In the genomic region with DNA sequence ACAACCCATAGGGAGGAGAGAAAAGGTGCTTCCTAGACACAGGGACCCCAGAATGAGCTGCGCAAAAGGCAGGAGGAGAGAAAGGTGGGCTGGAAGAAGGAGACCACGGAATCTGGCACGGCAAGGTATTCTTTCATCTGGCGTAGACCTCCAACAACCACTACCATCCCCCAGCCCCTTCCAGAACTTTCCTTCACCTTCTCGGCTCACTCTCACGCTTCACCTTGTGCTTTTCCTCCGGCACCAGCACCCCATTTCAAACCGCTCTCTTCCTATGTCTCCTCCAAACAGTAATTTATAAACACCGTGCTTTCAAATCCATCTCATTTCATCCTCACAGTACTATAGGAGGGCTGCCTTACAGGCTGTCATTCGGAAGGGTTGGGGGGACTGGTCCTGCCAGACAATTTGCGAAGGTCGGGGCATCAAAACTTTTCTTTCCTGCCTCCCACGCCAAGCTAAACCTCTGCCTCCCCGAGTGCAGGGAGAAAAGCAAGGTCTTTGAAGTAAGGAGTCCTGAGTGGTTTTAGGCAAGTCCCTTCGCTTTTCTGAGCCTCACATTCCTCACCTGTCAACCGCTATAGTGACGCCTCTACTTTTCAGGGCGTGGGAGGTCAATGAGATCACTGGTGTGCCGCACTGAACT, we compare ENCODE assay signal across 8 cellular contexts. TPM values are rescaled to one million over a fixed set of nuclear protein-coding genes. Genes with fewer than 3 reads are reported as not detected.
DNase-seq lines count a peak whose midpoint lies in the region; ATAC-seq and TF ChIP-seq lines count a peak whose summit lies in the region.

No MANE protein-coding gene starts in this region.

- TF ChIP-seq CTCF in GM12864 (IDR thresholded peaks at IDR 0.05; ENCODE audit: low read depth, low read length, missing control alignments) (no peak), RWPE2 (IDR thresholded peaks at IDR 0.05; ENCODE audit: poor library complexity, severe bottlenecking) (no peak), endothelial cell (IDR thresholded peaks at IDR 0.05; ENCODE audit: unreplicated experiment) (no peak)

- H3K79me1 ChIP-seq in trophoblast cell (ENCODE audit: low read length) = peaks cover 21% of the 10 kb centered on the region

- H3K4me3 Mint-ChIP-seq in endothelial cell (ENCODE audit: unreplicated experiment) = peak overlapping the region; percentile 99

- H3K9me3 Mint-ChIP-seq in endothelial cell (ENCODE audit: unreplicated experiment) = no peaks in the 10 kb centered on the region

- H3K14ac ChIP-seq in trophoblast cell (ENCODE audit: low read length) = peak overlapping the region; percentile 65

- H3K36me3 ChIP-seq in RWPE2 (ENCODE audit: low read depth) = no peaks in the 10 kb centered on the region
- peaks cover 6 to 9% of the 10 kb centered on the region in 2 experiments for H3K36me3 ChIP-seq in trophoblast cell (ENCODE audit: control insufficient read depth in 1 of 2, insufficient read depth in 2 of 2, low read length in 2 of 2)

- peaks cover 14% of the 10 kb centered on the region for H3K4me1 ChIP-seq in RWPE2 (ENCODE audit: insufficient read depth, poor library complexity, severe bottlenecking)
- peaks cover 32 to 43% of the 10 kb centered on the region in 2 experiments for H3K4me1 ChIP-seq in trophoblast cell (ENCODE audit: control insufficient read depth in 1 of 2, insufficient read depth in 2 of 2, low read length in 2 of 2)

- H3K4me2 ChIP-seq in trophoblast cell (ENCODE audit: low read length) = peak overlapping the region; percentile 82

- H3K27ac Mint-ChIP-seq in endothelial cell (ENCODE audit: unreplicated experiment) = no peak overlapping the region

- H3K9me3 ChIP-seq in RWPE2 (ENCODE audit: severe bottlenecking) (no peaks in the 10 kb centered on the region), trophoblast cell (ENCODE audit: insufficient read depth, low read depth, low read length) (no peaks in the 10 kb centered on the region)

- peaks cover 6% of the 10 kb centered on the region for H3K36me3 Mint-ChIP-seq in endothelial cell (ENCODE audit: low read depth, unreplicated experiment)

- H4K12ac ChIP-seq in trophoblast cell (ENCODE audit: low read depth, low read length) = peak overlapping the region; percentile 19

- peak overlapping the region; percentile 42 for H4K8ac ChIP-seq in trophoblast cell (ENCODE audit: low read depth, low read length)

- H2AK5ac ChIP-seq in trophoblast cell (ENCODE audit: low read length) = peak overlapping the region; percentile 92

- no peak overlapping the region for H3K23ac ChIP-seq in trophoblast cell (ENCODE audit: low read length)

- peak overlapping the region; percentile 3 for H2BK5ac ChIP-seq in trophoblast cell (ENCODE audit: low read depth, low read length, poor library complexity)

- WGBS in trophoblast cell (ENCODE audit: extremely low coverage, insufficient coverage, insufficient read length) = 100% methylated on average over 1 of the region's 19 CpGs

- H2AFZ ChIP-seq in trophoblast cell (ENCODE audit: insufficient read depth, low read length, poor library complexity) = peak overlapping the region; percentile 13

- peak overlapping the region; percentile 81 for H3K27ac ChIP-seq in RWPE2 (ENCODE audit: poor library complexity, severe bottlenecking)
- H3K27ac ChIP-seq in trophoblast cell (ENCODE audit: low read depth, low read length) = no peak overlapping the region

- peak overlapping the region; percentile 66 for H3K4ac ChIP-seq in trophoblast cell (ENCODE audit: low read depth, low read length)

- peak overlapping the region; percentile 64 for H3K4me3 ChIP-seq in GM12864 (ENCODE audit: low read depth, low read length)
- peak overlapping the region; percentile 79 for H3K4me3 ChIP-seq in RWPE2 (ENCODE audit: severe bottlenecking)
- H3K4me3 ChIP-seq in trophoblast cell (ENCODE audit: low read depth, low read length) = peak overlapping the region; percentile 90

- H3K4me1 Mint-ChIP-seq in endothelial cell (ENCODE audit: unreplicated experiment) = peaks cover 28% of the 10 kb centered on the region

- peak overlapping the region; percentile 64 for H3K9ac ChIP-seq in trophoblast cell (ENCODE audit: low read length)

- DNase-seq in GM12864 (ENCODE audit: low read depth) (peak; percentile 26), RWPE2 (ENCODE audit: low spot score) (peak; percentile 12), endothelial cell (ENCODE audit: low spot score) (no peak), trophoblast cell (no peak), NCI-H2196 (lab: John Stamatoyannopoulos, UW; ENCODE audit: unreplicated experiment) (no peak), NCI-H345 (lab: John Stamatoyannopoulos, UW) (no peak), SW480 (ENCODE audit: low spot score) (no peak)

- peak overlapping the region; percentile 82 for H2BK12ac ChIP-seq in trophoblast cell (ENCODE audit: low read length)

- H3K27me3 ChIP-seq in RWPE2 (ENCODE audit: insufficient read depth, poor library complexity, severe bottlenecking) = no peaks in the 10 kb centered on the region
- no peaks in the 10 kb centered on the region for H3K27me3 ChIP-seq in trophoblast cell (ENCODE audit: insufficient read depth, low read length)

- H3K79me2 ChIP-seq in trophoblast cell (ENCODE audit: control insufficient read depth, insufficient read depth, low read length, poor library complexity) = peaks cover 24% of the 10 kb centered on the region

- peak overlapping the region; percentile 54 for H2BK120ac ChIP-seq in trophoblast cell (ENCODE audit: insufficient read depth, low read length, poor library complexity)

- H4K91ac ChIP-seq in trophoblast cell (ENCODE audit: low read depth, low read length) = peak overlapping the region; percentile 57

- ATAC-seq in RWPE2 (ENCODE audit: low read depth) (no peak), HG02678 (IDR thresholded peaks at IDR 0.05; ENCODE audit: unreplicated experiment) (no peak)

- H3K18ac ChIP-seq in trophoblast cell (ENCODE audit: low read length) = peak overlapping the region; percentile 67

- peaks cover 5% of the 10 kb centered on the region for H3K27me3 Mint-ChIP-seq in endothelial cell (ENCODE audit: unreplicated experiment)

RNA-seq across cellular contexts. Expression of a gene that starts 0.9 kb away (rescaled TPM):
- total RNA-seq in endothelial cell (ENCODE audit: unreplicated experiment) = 11.4 TPM
- 14.9 and 15.5 TPM in 2 replicates for polyA plus RNA-seq in trophoblast cell (2013)

RNA-seq across cellular contexts. Expression of a gene that starts 1.2 kb away (rescaled TPM):
- 26.0 TPM for total RNA-seq in endothelial cell (ENCODE audit: unreplicated experiment)
- polyA plus RNA-seq in trophoblast cell (2013) = 19.3 and 20.2 TPM in 2 replicates

RNA-seq across cellular contexts. Expression of a gene that starts 48.1 kb away (rescaled TPM):
- 31.4 TPM for total RNA-seq in endothelial cell (ENCODE audit: unreplicated experiment)
- polyA plus RNA-seq in trophoblast cell (2013) = 76.1 and 82.0 TPM in 2 replicates

Comparison
In these comparisons a context has a peak if more than half of its experiments do, and no peak if none do; other contexts are left out.
1. DNase-seq: peak in GM12864 (single experiment) and RWPE2 (single experiment); none in endothelial cell (single experiment), trophoblast cell (0 of 2), NCI-H2196 (single experiment), NCI-H345 (single experiment) and SW480 (single experiment).
2. Peak in every context shown above with its lines, with median percentiles within 50 percentile points of each other: H3K4me3 ChIP-seq.